ENCODE assay signal across 18 cellular contexts in the genomic region with DNA sequence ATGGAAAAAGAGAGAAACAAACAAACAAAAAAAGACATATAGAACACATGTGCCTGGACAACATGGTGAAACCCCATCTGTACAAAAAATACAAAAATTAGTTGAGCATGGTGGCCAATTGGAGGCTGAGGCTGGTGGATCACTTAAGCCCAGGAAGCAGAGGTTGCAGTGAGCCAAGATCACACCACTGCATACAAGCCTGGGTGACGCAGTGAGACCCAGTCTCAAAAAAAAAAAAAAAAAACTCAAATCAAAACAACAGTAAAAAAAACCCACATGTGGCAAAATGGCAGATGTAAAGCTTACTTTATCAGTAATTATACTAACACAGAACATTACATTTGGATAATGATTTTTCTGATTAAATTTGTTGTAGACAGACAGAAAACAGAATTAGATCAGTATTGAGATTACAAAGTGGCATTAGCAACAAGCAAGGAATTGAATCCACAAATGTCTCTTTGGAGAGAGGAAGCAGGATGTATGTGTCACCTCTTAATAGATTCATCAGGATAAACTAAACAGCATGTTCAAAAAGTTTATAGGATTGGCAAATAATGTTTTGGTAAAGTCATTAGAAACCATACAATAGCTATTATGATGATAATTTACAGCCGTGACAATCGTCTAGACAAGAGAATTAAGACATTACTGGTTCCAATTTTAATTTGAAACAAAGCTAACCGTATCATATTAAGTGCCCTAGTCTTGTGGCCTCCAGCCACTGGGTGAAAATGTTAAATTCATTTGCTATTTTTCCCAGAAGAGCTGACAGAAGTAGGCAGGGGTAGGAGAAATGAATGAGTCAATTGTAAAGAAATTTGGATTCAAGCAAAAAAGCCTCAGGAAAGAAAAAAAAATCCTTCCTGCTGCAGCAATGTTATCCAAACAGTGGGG.
DNase-seq lines count a peak whose midpoint lies in the region; ATAC-seq and TF ChIP-seq lines count a peak whose summit lies in the region.
"Had no signal": no experiment of that assay in that cellular context is flagged by ENCODE, and none has a peak within 500 bp of the region (broad histone marks: within the 10 kb centered on the region; RNA-seq: fewer than 3 reads in every experiment).

No MANE protein-coding gene starts in this region.

- H2AFZ ChIP-seq in GM23338 (no peak overlapping the region), neuronal stem cell (ENCODE audit: low read length) (peak overlapping the region; percentile 62)

- peaks cover 3% of the 10 kb centered on the region; the same call in 2 of the 3 replicates for H3K4me1 Mint-ChIP-seq in GM23338
- H3K4me1 Mint-ChIP-seq: activated B cell treated with CpG ODN at 0.5 μM for 24 hours, B cell had no signal

- H2BK15ac ChIP-seq in neuronal stem cell (ENCODE audit: low read length): no peak overlapping the region

- no peak for TF ChIP-seq EP300 in ovary (IDR thresholded peaks at IDR 0.05)

- H3K27ac Mint-ChIP-seq in GM23338: peak overlapping the region; percentile 37; the same call in 1 of the 2 replicates
- H3K27ac Mint-ChIP-seq: activated B cell treated with CpG ODN at 0.5 μM for 24 hours, B cell had no signal

- no peak overlapping the region for H3K9ac ChIP-seq in neuronal stem cell (ENCODE audit: low read depth, low read length, poor library complexity)

- H4K8ac ChIP-seq in neuronal stem cell (ENCODE audit: low read depth, low read length): no peak overlapping the region

- no peaks in the 10 kb centered on the region for H3K36me3 ChIP-seq in GM23338 (ENCODE audit: insufficient read depth)
- no peaks in the 10 kb centered on the region for H3K36me3 ChIP-seq in neuronal stem cell (replicated peaks in 1 of 2; ENCODE audit: control insufficient read depth in 2 of 2, insufficient read depth in 2 of 2, low read length in 2 of 2)
- H3K36me3 ChIP-seq in WERI-Rb-1: no peaks in the 10 kb centered on the region
- no peaks in the 10 kb centered on the region for H3K36me3 ChIP-seq in spleen
- no peaks in the 10 kb centered on the region for H3K36me3 ChIP-seq in ovary
- H3K36me3 ChIP-seq: stomach, vagina had no signal

- H3F3A ChIP-seq in GM23338 (replicated peaks; ENCODE audit: low read depth): no peaks in the 10 kb centered on the region

- in situ Hi-C loops in SK-MEL-5 (cut with HindIII; ENCODE audit: low pct_unique_long_range_greater_than_20kb, low sequenced_read_pairs): no loop called here

- H3K79me2 ChIP-seq in GM23338 (replicated peaks; ENCODE audit: insufficient read depth): no peaks in the 10 kb centered on the region

- no peaks in the 10 kb centered on the region for H3K27me3 Mint-ChIP-seq in GM23338 (ENCODE audit: insufficient read depth, low read depth, poor library complexity)
- H3K27me3 Mint-ChIP-seq: activated B cell treated with CpG ODN at 0.5 μM for 24 hours, B cell had no signal

- no peak overlapping the region for H3K23ac ChIP-seq in neuronal stem cell (ENCODE audit: low read depth, low read length, poor library complexity)

- no peak for ATAC-seq in GM23338
- ATAC-seq: HCT116 had no signal

- no peaks in the 10 kb centered on the region for H3K79me1 ChIP-seq in neuronal stem cell (ENCODE audit: low read depth, low read length)

- no peaks in the 10 kb centered on the region for H4K20me1 ChIP-seq in GM23338 (replicated peaks; ENCODE audit: insufficient read depth)

- H3K4me2 ChIP-seq in GM23338 (no peak overlapping the region), neuronal stem cell (ENCODE audit: insufficient read depth, low read length, poor library complexity, severe bottlenecking) (no peak overlapping the region)

- no peak overlapping the region for H3K14ac ChIP-seq in neuronal stem cell (ENCODE audit: low read length)

- no peak overlapping the region for H2BK5ac ChIP-seq in neuronal stem cell (ENCODE audit: low read length)

- WGBS in neuronal stem cell (ENCODE audit: extremely low coverage in 2 of 2, insufficient read length in 2 of 2, insufficient replicate concordance in 1 of 2), 2 donors: no CpG with 5 or more reads among the region's 4 CpGs
- 52 to 66% (median 62%) methylated on average over 4 of the region's 4 CpGs for WGBS in spleen, 5 donors
- 60 to 67% (median 60%) methylated on average over 4 of the region's 4 CpGs for WGBS in ovary, 3 donors

- no peaks in the 10 kb centered on the region for H3K9me2 ChIP-seq in GM23338 (ENCODE audit: insufficient read depth)

- H3K36me3 Mint-ChIP-seq in GM23338 (ENCODE audit: low read depth): no peaks in the 10 kb centered on the region; the same call in 2 of the 3 replicates

- H2AK5ac ChIP-seq in neuronal stem cell (ENCODE audit: low read depth, low read length): no peak overlapping the region

- H3K27ac ChIP-seq in GM23338 (ENCODE audit: low read depth) (no peak overlapping the region), neuronal stem cell (replicated peaks; ENCODE audit: low read length) (no peak overlapping the region), WERI-Rb-1 (no peak overlapping the region), spleen (no peak overlapping the region), ovary (no peak overlapping the region)
- H3K27ac ChIP-seq: stomach, vagina had no signal

- H2BK12ac ChIP-seq in neuronal stem cell (ENCODE audit: low read length): no peak overlapping the region

- H3K18ac ChIP-seq in neuronal stem cell (ENCODE audit: low read length): no peak overlapping the region

- no peak overlapping the region for H3K4ac ChIP-seq in neuronal stem cell (ENCODE audit: low read length)

- H3K4me3 ChIP-seq in GM23338 (no peak overlapping the region), neuronal stem cell (ENCODE audit: low read length in 2 of 2) (no peak overlapping the region), WERI-Rb-1 (ENCODE audit: low read depth, low read length) (no peak overlapping the region), spleen (no peak overlapping the region), ovary (no peak overlapping the region)
- H3K4me3 ChIP-seq: stomach, vagina had no signal

- no peak for TF ChIP-seq POLR2A in spleen (IDR thresholded peaks at IDR 0.05)
- no peak for TF ChIP-seq POLR2A in ovary (IDR thresholded peaks at IDR 0.05)

- H2BK120ac ChIP-seq in neuronal stem cell (ENCODE audit: low read depth, low read length): no peak overlapping the region

- DNase-seq in GM23338 (ENCODE audit: low spot score) (no peak), SK-MEL-5 (ENCODE audit: low read depth, low spot score) (peak; percentile 91), epidermal melanocyte (ENCODE audit: insufficient read length, low spot score) (peak; percentile 35), neuronal stem cell (ENCODE audit: low spot score) (no peak), WERI-Rb-1 (no peak), HuH-7 (ENCODE audit: low spot score) (no peak), spleen (no peak), ovary (no peak)
- DNase-seq: activated B cell treated with CpG ODN at 0.5 μM for 24 hours; activated CD8-positive, alpha-beta memory T cell treated with anti-CD3 and anti-CD28 coated beads for 24 hours; anterior cingulate cortex; glutamatergic neuron; islet precursor cell; NCI-H2227 treated with DMSO at 0.1 percent for 48 hours; stomach had no signal

- no peak overlapping the region for H3K4me3 Mint-ChIP-seq in GM23338
- H3K4me3 Mint-ChIP-seq: activated B cell treated with CpG ODN at 0.5 μM for 24 hours, B cell had no signal

- H3K9me3 Mint-ChIP-seq in GM23338: no peaks in the 10 kb centered on the region; the same call in 2 of the 3 replicates

- intact Hi-C loops in spleen (cut with DNase I; ENCODE audit: low total_unique reads): no loop called here
- intact Hi-C loops in ovary (cut with DNase I): no loop called here

- H3K9me3 ChIP-seq in neuronal stem cell (replicated peaks in 1 of 2; ENCODE audit: control insufficient read depth in 2 of 2, insufficient read depth in 1 of 2, low read depth in 1 of 2, low read length in 2 of 2) (peaks cover 0 to 11% of the 10 kb centered on the region in 2 donors), WERI-Rb-1 (ENCODE audit: severe bottlenecking) (no peaks in the 10 kb centered on the region), spleen (no peaks in the 10 kb centered on the region), ovary (no peaks in the 10 kb centered on the region)
- H3K9me3 ChIP-seq: stomach, vagina had no signal

- no peak overlapping the region for H4K91ac ChIP-seq in neuronal stem cell (ENCODE audit: low read depth, low read length, poor library complexity)

- H3K27me3 ChIP-seq in GM23338 (ENCODE audit: insufficient read depth) (no peaks in the 10 kb centered on the region), neuronal stem cell (ENCODE audit: control insufficient read depth in 3 of 3, insufficient read depth in 3 of 3, low read depth in 1 of 3, low read length in 3 of 3) (no peaks in the 10 kb centered on the region), WERI-Rb-1 (ENCODE audit: insufficient read depth, low read depth, severe bottlenecking) (no peaks in the 10 kb centered on the region), spleen (replicated peaks in 1 of 7) (no peaks in the 10 kb centered on the region), ovary (no peaks in the 10 kb centered on the region)
- H3K27me3 ChIP-seq: stomach, vagina had no signal

- TF ChIP-seq CTCF in GM23338 (conservative IDR thresholded peaks at IDR 0.05; ENCODE audit: low read depth in 2 of 2): no peak
- no peak for TF ChIP-seq CTCF in WERI-Rb-1 (IDR thresholded peaks at IDR 0.05; ENCODE audit: low read depth, low read length)
- TF ChIP-seq CTCF in spleen (IDR thresholded peaks at IDR 0.05 in 8 of 11, conservative IDR thresholded peaks at IDR 0.05 in 3 of 11): no peak
- TF ChIP-seq CTCF in ovary (IDR thresholded peaks at IDR 0.05): no peak

- H3K4me1 ChIP-seq in GM23338 (ENCODE audit: insufficient read depth) (no peaks in the 10 kb centered on the region), neuronal stem cell (ENCODE audit: control insufficient read depth in 2 of 2, insufficient read depth in 1 of 2, low read depth in 1 of 2, low read length in 2 of 2) (peaks cover 0 to 13% of the 10 kb centered on the region in 2 donors), spleen (no peaks in the 10 kb centered on the region), ovary (ENCODE audit: insufficient read depth) (no peaks in the 10 kb centered on the region)
- H3K4me1 ChIP-seq: stomach, vagina had no signal

TF ChIP-seq in GM23338, 12 proteins besides CTCF, POLR2A, EP300 and RAD21:
- no peak for TF ChIP-seq NANOG (IDR thresholded peaks at IDR 0.05; ENCODE audit: borderline replicate concordance)

Comparison
In these comparisons a context has a peak if more than half of its experiments do, and no peak if none do; other contexts are left out.
1. DNase-seq: peak in SK-MEL-5 (single experiment) and epidermal melanocyte (single experiment); none in GM23338 (single experiment), neuronal stem cell (single experiment), WERI-Rb-1 (single experiment), HuH-7 (single experiment), spleen (single experiment) and ovary (0 of 5).